ENCODE assay signal across 1 cellular context in the genomic region with DNA sequence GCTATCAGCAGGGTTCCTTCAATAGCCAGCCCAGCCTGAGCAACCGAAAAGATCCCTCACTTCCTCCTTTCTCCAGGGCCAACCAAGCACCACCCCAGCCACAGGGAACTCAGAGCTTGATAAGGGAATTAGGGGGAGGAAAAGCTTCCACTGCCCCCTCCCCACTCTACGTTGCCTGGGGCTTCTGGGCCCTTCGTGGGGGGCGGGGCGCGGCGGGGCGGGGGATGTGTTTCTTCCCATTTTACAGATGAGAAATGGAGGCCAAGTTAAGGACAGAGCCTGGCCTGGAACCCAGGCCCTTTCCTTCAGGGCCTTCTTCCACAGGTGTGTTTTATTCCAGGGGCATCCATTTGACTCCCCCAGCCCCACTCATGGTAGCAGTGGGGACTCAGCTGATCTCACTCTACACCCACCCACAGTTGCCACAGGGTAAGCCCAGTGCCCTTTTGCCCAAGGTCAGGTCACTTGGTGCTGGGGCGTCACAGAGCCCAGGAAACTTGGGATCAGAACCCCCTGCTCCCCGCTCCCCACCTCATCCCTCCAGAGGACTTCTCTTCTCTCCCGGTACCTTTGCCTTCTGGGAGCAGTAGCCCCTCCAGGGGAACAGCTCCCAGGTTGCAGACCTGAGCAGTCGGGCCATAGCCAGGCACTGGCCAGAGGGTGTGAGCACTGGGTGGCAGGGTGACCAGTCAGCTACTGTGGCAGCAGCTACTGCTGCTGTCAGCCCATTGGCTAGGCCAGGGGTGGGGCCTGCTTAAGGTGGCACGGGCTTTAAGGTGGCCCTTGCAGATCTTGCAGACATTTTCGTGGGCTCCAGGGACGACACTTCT.
TF ChIP-seq lines count a peak whose summit lies in the region.

TSS of gene LDHD (minus strand) at position 700 of the 830 bp plus-strand sequence. CDS start at position 640, 60 bp downstream.

TF ChIP-seq in HepG2, 621 proteins besides CTCF, POLR2A, EP300 and RAD21 (continued from another document and continues in another):
- TF ChIP-seq, protein P1, sequence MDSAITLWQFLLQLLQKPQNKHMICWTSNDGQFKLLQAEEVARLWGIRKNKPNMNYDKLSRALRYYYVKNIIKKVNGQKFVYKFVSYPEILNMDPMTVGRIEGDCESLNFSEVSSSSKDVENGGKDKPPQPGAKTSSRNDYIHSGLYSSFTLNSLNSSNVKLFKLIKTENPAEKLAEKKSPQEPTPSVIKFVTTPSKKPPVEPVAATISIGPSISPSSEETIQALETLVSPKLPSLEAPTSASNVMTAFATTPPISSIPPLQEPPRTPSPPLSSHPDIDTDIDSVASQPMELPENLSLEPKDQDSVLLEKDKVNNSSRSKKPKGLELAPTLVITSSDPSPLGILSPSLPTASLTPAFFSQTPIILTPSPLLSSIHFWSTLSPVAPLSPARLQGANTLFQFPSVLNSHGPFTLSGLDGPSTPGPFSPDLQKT (CRISPR knock-in tag; IDR thresholded peaks at IDR 0.05; ENCODE audit: borderline replicate concordance) = no peak
- no peak for TF ChIP-seq GTF3A (CRISPR knock-in tag; conservative IDR thresholded peaks at IDR 0.05)
- no peak for TF ChIP-seq ISL2 (CRISPR knock-in tag; IDR thresholded peaks at IDR 0.05)
- peak; percentile 72; the same call in 1 of the 2 replicates for TF ChIP-seq MXD4 (CRISPR knock-in tag; IDR thresholded peaks at IDR 0.05)
- peak; percentile 65; the same call in 1 of the 2 replicates for TF ChIP-seq ZNF337 (CRISPR knock-in tag; IDR thresholded peaks at IDR 0.05; ENCODE audit: borderline replicate concordance, low read depth)
- peak; percentile 59; the same call in 1 of the 2 replicates for TF ChIP-seq ZNF225 (CRISPR knock-in tag; IDR thresholded peaks at IDR 0.05)
- TF ChIP-seq SAFB2 (CRISPR knock-in tag; IDR thresholded peaks at IDR 0.05; ENCODE audit: borderline replicate concordance, low read depth) = no peak
- TF ChIP-seq ZNF343 (CRISPR knock-in tag; IDR thresholded peaks at IDR 0.05) = no peak; the same call in 1 of the 2 replicates
- no peak for TF ChIP-seq ZNF20 (CRISPR knock-in tag; IDR thresholded peaks at IDR 0.05)
- 0 out of 2 replicates have a peak, but pooled peaks have one; percentile 40 for TF ChIP-seq MYPOP (CRISPR knock-in tag; IDR thresholded peaks at IDR 0.05)
- TF ChIP-seq ARHGAP35 (CRISPR knock-in tag; IDR thresholded peaks at IDR 0.05; ENCODE audit: borderline replicate concordance) = no peak
- no peak for TF ChIP-seq ZNF746 (CRISPR knock-in tag; IDR thresholded peaks at IDR 0.05)
- TF ChIP-seq FUBP1 (CRISPR knock-in tag; IDR thresholded peaks at IDR 0.05; ENCODE audit: borderline replicate concordance) = no peak
- no peak for TF ChIP-seq SIN3B (IDR thresholded peaks at IDR 0.05; ENCODE audit: low read length)
- TF ChIP-seq XBP1 (CRISPR knock-in tag; IDR thresholded peaks at IDR 0.05) = no peak
- TF ChIP-seq, protein P2, sequence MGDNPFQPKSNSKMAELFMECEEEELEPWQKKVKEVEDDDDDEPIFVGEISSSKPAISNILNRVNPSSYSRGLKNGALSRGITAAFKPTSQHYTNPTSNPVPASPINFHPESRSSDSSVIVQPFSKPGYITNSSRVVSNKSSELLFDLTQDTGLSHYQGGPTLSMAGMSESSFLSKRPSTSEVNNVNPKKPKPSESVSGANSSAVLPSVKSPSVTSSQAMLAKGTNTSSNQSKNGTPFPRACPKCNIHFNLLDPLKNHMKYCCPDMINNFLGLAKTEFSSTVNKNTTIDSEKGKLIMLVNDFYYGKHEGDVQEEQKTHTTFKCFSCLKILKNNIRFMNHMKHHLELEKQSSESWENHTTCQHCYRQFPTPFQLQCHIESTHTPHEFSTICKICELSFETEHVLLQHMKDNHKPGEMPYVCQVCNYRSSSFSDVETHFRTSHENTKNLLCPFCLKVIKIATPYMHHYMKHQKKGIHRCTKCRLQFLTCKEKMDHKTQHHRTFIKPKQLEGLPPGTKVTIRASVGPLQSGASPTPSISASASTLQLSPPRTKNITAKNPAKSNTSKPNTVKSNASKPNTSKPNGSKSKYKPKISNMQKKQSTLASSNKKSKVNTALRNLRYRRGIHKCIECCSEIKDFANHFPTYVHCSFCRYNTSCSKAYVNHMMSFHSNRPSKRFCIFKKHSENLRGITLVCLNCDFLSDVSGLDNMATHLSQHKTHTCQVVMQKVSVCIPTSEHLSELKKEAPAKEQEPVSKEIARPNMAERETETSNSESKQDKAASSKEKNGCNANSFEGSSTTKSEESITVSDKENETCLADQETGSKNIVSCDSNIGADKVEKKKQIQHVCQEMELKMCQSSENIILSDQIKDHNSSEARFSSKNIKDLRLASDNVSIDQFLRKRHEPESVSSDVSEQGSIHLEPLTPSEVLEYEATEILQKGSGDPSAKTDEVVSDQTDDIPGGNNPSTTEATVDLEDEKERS (CRISPR knock-in tag; IDR thresholded peaks at IDR 0.05) = no peak
- TF ChIP-seq TCF7L2 (IDR thresholded peaks at IDR 0.05; ENCODE audit: low read depth, low read length) = no peak
- TF ChIP-seq NR2F2 (IDR thresholded peaks at IDR 0.05; ENCODE audit: borderline replicate concordance, low read depth) = no peak
- TF ChIP-seq AKNA (CRISPR knock-in tag; IDR thresholded peaks at IDR 0.05; ENCODE audit: borderline replicate concordance) = no peak
- 0 out of 2 replicates have a peak, but pooled peaks have one; percentile 29 for TF ChIP-seq GMEB1 (CRISPR knock-in tag; IDR thresholded peaks at IDR 0.05; ENCODE audit: borderline replicate concordance)
- no peak for TF ChIP-seq ZNF296 (CRISPR knock-in tag; conservative IDR thresholded peaks at IDR 0.05)
- no peak for TF ChIP-seq TCF12 (IDR thresholded peaks at IDR 0.05)
- no peak for TF ChIP-seq TCF12 (CRISPR knock-in tag; IDR thresholded peaks at IDR 0.05)
- TF ChIP-seq CBX5 (CRISPR knock-in tag; IDR thresholded peaks at IDR 0.05; ENCODE audit: borderline replicate concordance) = peak; percentile 70; the same call in 1 of the 2 replicates
- TF ChIP-seq ZNF256 (CRISPR knock-in tag; conservative IDR thresholded peaks at IDR 0.05) = no peak
- peak; percentile 84; the same call in 1 of the 2 replicates for TF ChIP-seq ZFP1 (CRISPR knock-in tag; IDR thresholded peaks at IDR 0.05)
- peak; percentile 54; the same call in 1 of the 2 replicates for TF ChIP-seq TBX3 (IDR thresholded peaks at IDR 0.05; ENCODE audit: borderline replicate concordance)
- peak; percentile 40; the same call in 1 of the 2 replicates for TF ChIP-seq ZNF652 (CRISPR knock-in tag; IDR thresholded peaks at IDR 0.05; ENCODE audit: borderline replicate concordance, low read depth)
- TF ChIP-seq AHDC1 (CRISPR knock-in tag; IDR thresholded peaks at IDR 0.05; ENCODE audit: borderline replicate concordance) = no peak
- TF ChIP-seq ZNF850 (CRISPR knock-in tag; conservative IDR thresholded peaks at IDR 0.05) = no peak
- TF ChIP-seq ZNF563 (CRISPR knock-in tag; IDR thresholded peaks at IDR 0.05) = peak; percentile 76
- TF ChIP-seq KLF9 (CRISPR knock-in tag; IDR thresholded peaks at IDR 0.05; ENCODE audit: low read depth) = peak; percentile 87; the same call in 1 of the 2 replicates
- no peak for TF ChIP-seq NCOA1 (CRISPR knock-in tag; IDR thresholded peaks at IDR 0.05)
- no peak for TF ChIP-seq ZNF354B (CRISPR knock-in tag; IDR thresholded peaks at IDR 0.05)
- peak; percentile 69; the same call in 1 of the 2 replicates for TF ChIP-seq KDM3A (CRISPR knock-in tag; IDR thresholded peaks at IDR 0.05; ENCODE audit: low read depth)
- no peak for TF ChIP-seq ZNF253 (CRISPR knock-in tag; IDR thresholded peaks at IDR 0.05; ENCODE audit: borderline replicate concordance)
- no peak for TF ChIP-seq SETDB1 (CRISPR knock-in tag; IDR thresholded peaks at IDR 0.05; ENCODE audit: borderline replicate concordance)
